ENCODE assay signal across 25 cellular contexts in the genomic region with DNA sequence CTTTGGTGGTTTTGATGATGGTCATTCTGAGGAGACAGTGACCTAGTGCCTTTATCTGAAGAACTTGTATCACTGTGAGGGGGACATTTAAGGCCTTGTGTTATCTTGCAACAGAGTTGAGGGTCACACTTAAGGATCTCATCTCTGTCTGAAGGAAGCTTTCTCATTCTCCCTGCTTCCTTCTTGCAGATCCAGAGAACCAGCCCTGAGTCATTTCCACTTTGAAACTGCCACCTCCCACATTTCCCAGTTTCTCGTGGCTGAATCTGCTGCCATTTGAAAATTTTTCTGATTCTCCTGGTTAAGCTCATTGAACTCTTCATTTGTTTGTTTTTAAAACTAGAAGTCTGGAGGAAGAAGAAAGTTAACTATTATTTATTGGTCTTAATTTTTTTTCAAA.
DNase-seq lines count a peak whose midpoint lies in the region; ATAC-seq and TF ChIP-seq lines count a peak whose summit lies in the region.
"Had no signal": no experiment of that assay in that cellular context is flagged by ENCODE, and none has a peak within 500 bp of the region (broad histone marks: within the 10 kb centered on the region; RNA-seq: fewer than 3 reads in every experiment).

No MANE protein-coding gene starts in this region.

- no peaks in the 10 kb centered on the region for H3K9me3 Mint-ChIP-seq in H9
- H3K9me3 Mint-ChIP-seq: activated CD8-positive, alpha-beta T cell treated with anti-CD3 and anti-CD28 coated beads for 36 hours had no signal

- in situ Hi-C loops in mammary epithelial cell (cut with MboI; ENCODE audit: low sequenced_read_pairs in 2 of 2) = no loop called here
- in situ Hi-C loops in astrocyte of the spinal cord (cut with HindIII; ENCODE audit: low sequenced_read_pairs) = no loop called here

- H3K18ac ChIP-seq in H9 (ENCODE audit: insufficient read length, low read depth, low read length) = no peak overlapping the region

- no peaks in the 10 kb centered on the region for H3K27me3 ChIP-seq in mammary epithelial cell (ENCODE audit: insufficient read depth, low read length)
- no peaks in the 10 kb centered on the region for H3K27me3 ChIP-seq in breast epithelium
- H3K27me3 ChIP-seq in H9 (ENCODE audit: insufficient read depth, low read length) = no peaks in the 10 kb centered on the region; the same call in 1 of the 2 replicates
- H3K27me3 ChIP-seq: heart left ventricle, neutrophil, Peyer's patch, stomach, upper lobe of right lung had no signal

- no peaks in the 10 kb centered on the region for H4K20me1 ChIP-seq in mammary epithelial cell (ENCODE audit: insufficient read depth, low read length)
- H4K20me1 ChIP-seq in H9 (ENCODE audit: control insufficient read depth, insufficient read depth, insufficient read length) = no peaks in the 10 kb centered on the region

- no peak overlapping the region for H2BK15ac ChIP-seq in H9 (ENCODE audit: low read depth, low read length)

- DNase-seq in mammary epithelial cell = no peak
- no peak for DNase-seq in breast epithelium (ENCODE audit: low spot score in 2 of 2)
- peak; percentile 49 for DNase-seq in astrocyte of the spinal cord (ENCODE audit: low read depth, low spot score)
- peak; percentile 50 for DNase-seq in iris pigment epithelial cell (ENCODE audit: low read depth)
- no peak for DNase-seq in H9
- DNase-seq in hippocampal formation (lab: John Stamatoyannopoulos, UW) = no peak
- no peak for DNase-seq in erythroblast (lab: John Stamatoyannopoulos, UW)
- DNase-seq: activated CD8-positive, alpha-beta T cell treated with anti-CD3 and anti-CD28 coated beads for 36 hours; amniotic stem cell; cerebellar nuclear complex; GF-D8; heart left ventricle; immature natural killer cell; Kasumi-1; NCI-H510A; Peyer's patch; stimulated activated CD4-positive, alpha-beta T cell treated with anti-CD3 and anti-CD28 coated beads, Interleukin-4, amount 100 ng/mL, for 4 hours; stomach; T1000; upper lobe of right lung had no signal

- H4K91ac ChIP-seq in H9 (ENCODE audit: insufficient read length, low read depth, low read length) = no peak overlapping the region

- H3K79me2 ChIP-seq in mammary epithelial cell (ENCODE audit: insufficient read depth, low read length) (no peaks in the 10 kb centered on the region), H9 (ENCODE audit: insufficient read depth, low read length) (no peaks in the 10 kb centered on the region)

- H3K4me3 ChIP-seq in mammary epithelial cell (replicated peaks in 1 of 3; ENCODE audit: insufficient read depth in 1 of 3, low read depth in 2 of 3, low read length in 3 of 3) = no peak overlapping the region
- H3K4me3 ChIP-seq in breast epithelium = no peak overlapping the region
- H3K4me3 ChIP-seq in astrocyte of the spinal cord (ENCODE audit: low read depth, low read length) = no peak overlapping the region
- H3K4me3 ChIP-seq: GM12878, heart left ventricle, Peyer's patch, stomach, upper lobe of right lung had no signal

- no peak overlapping the region for H3K4me2 ChIP-seq in mammary epithelial cell (ENCODE audit: insufficient read depth, low read depth, low read length)
- no peak overlapping the region for H3K4me2 ChIP-seq in H9 (ENCODE audit: insufficient read depth, insufficient read length, low read length)

- H3K9me3 ChIP-seq in mammary epithelial cell (replicated peaks; ENCODE audit: insufficient read depth, low read length) (no peaks in the 10 kb centered on the region), breast epithelium (no peaks in the 10 kb centered on the region), H9 (ENCODE audit: control insufficient read depth, low read depth, low read length) (no peaks in the 10 kb centered on the region)
- H3K9me3 ChIP-seq: neutrophil, Peyer's patch, stomach, upper lobe of right lung had no signal

- H2BK12ac ChIP-seq in H9 (ENCODE audit: insufficient read length, low read depth, low read length) = no peak overlapping the region

- H3K9ac ChIP-seq in mammary epithelial cell (ENCODE audit: insufficient read depth, low read length) = no peak overlapping the region
- H3K9ac ChIP-seq in H9 (ENCODE audit: extremely low read depth, insufficient read length, low read length) = no peak overlapping the region

- H2AK5ac ChIP-seq in H9 (ENCODE audit: insufficient read length, low read length) = no peak overlapping the region

- no peak overlapping the region for H2BK20ac ChIP-seq in H9 (ENCODE audit: low read depth, low read length, poor library complexity, severe bottlenecking)

- ATAC-seq in GM18520 (IDR thresholded peaks at IDR 0.05; ENCODE audit: unreplicated experiment) = no peak
- ATAC-seq: activated CD8-positive, alpha-beta T cell treated with anti-CD3 and anti-CD28 coated beads for 36 hours; esophagus mucosa; GM12878; heart left ventricle; upper lobe of right lung had no signal

- no peak overlapping the region for H4K5ac ChIP-seq in H9 (ENCODE audit: insufficient read length, low read depth, low read length)

- CTCF ChIA-PET in mammary epithelial cell (lab: Charles Lee; ENCODE audit: low non-redundant PET) = no interaction called here

- intact Hi-C loops in mammary epithelial cell (cut with micrococcal nuclease) (no loop called here), breast epithelium (cut with DNase I; ENCODE audit: low total_unique reads) (no loop called here)

- no peak overlapping the region for H3K27ac Mint-ChIP-seq in H9
- H3K27ac Mint-ChIP-seq: activated CD8-positive, alpha-beta T cell treated with anti-CD3 and anti-CD28 coated beads for 36 hours; immature natural killer cell had no signal

- H3K27ac ChIP-seq in mammary epithelial cell (ENCODE audit: insufficient read depth, low read depth, low read length) (no peak overlapping the region), breast epithelium (no peak overlapping the region), H9 (ENCODE audit: insufficient read length, low read depth, low read length) (no peak overlapping the region)
- H3K27ac ChIP-seq: neutrophil, Peyer's patch, stomach, upper lobe of right lung had no signal

- no peaks in the 10 kb centered on the region for H3K36me3 Mint-ChIP-seq in H9 (ENCODE audit: insufficient read depth in 1 of 3, low read depth in 3 of 3)
- H3K36me3 Mint-ChIP-seq: CD14-positive monocyte, immature natural killer cell had no signal

- no peak overlapping the region for H2BK120ac ChIP-seq in H9 (ENCODE audit: low read depth, low read length, poor library complexity, severe bottlenecking)

- H3K23ac ChIP-seq in H9 (ENCODE audit: insufficient read length, low read depth, low read length) = no peak overlapping the region

- no peak overlapping the region for H3K56ac ChIP-seq in H9 (ENCODE audit: insufficient read length, low read depth, low read length)

- H3K36me3 ChIP-seq in mammary epithelial cell (ENCODE audit: insufficient read depth, low read length) (no peaks in the 10 kb centered on the region), breast epithelium (no peaks in the 10 kb centered on the region)
- H3K36me3 ChIP-seq: heart left ventricle, neutrophil, Peyer's patch, stomach, upper lobe of right lung had no signal

- peaks cover 17% of the 10 kb centered on the region for H3K27me3 Mint-ChIP-seq in H9 (ENCODE audit: low read depth)
- H3K27me3 Mint-ChIP-seq: activated CD8-positive, alpha-beta T cell treated with anti-CD3 and anti-CD28 coated beads for 36 hours had no signal

- H4K8ac ChIP-seq in H9 (replicated peaks; ENCODE audit: insufficient read length, low read depth, low read length) = no peak overlapping the region

- peaks cover 0 to 13% of the 10 kb centered on the region in 2 experiments; a peak in 2 of 4 replicates for H3K4me1 Mint-ChIP-seq in H9
- H3K4me1 Mint-ChIP-seq: CD14-positive monocyte, immature natural killer cell had no signal

- no peak overlapping the region for H3T11ph ChIP-seq in H9 (ENCODE audit: low read length)

- dilution Hi-C loops in mammary epithelial cell (cut with HindIII; ENCODE audit: low sequenced_read_pairs) = no loop called here

- H3K79me1 ChIP-seq in H9 (ENCODE audit: insufficient read depth, low read depth, low read length, poor library complexity, severe bottlenecking) = no peaks in the 10 kb centered on the region

- no peak overlapping the region for H3K4ac ChIP-seq in H9 (ENCODE audit: low read depth, low read length)

- H3K4me3 Mint-ChIP-seq in H9 = no peak overlapping the region
- H3K4me3 Mint-ChIP-seq: activated CD8-positive, alpha-beta T cell treated with anti-CD3 and anti-CD28 coated beads for 36 hours; CD14-positive monocyte; immature natural killer cell had no signal

- no TSS peak for BruUV-seq in mammary epithelial cell (replicated peaks; lab: Mats Ljungman, UMichigan)

- H3K4me1 ChIP-seq in mammary epithelial cell (ENCODE audit: insufficient read depth, low read length) (peaks cover 8% of the 10 kb centered on the region), breast epithelium (peaks cover 0 to 4% of the 10 kb centered on the region in 2 donors), H9 (ENCODE audit: insufficient read depth, low read length) (no peaks in the 10 kb centered on the region; the same call in 1 of the 2 replicates)
- H3K4me1 ChIP-seq: Peyer's patch, stomach, upper lobe of right lung had no signal

- no peaks in the 10 kb centered on the region for H3K23me2 ChIP-seq in H9 (ENCODE audit: insufficient read length, low read depth, low read length, poor library complexity, severe bottlenecking)

- no peak overlapping the region for H2BK5ac ChIP-seq in H9 (ENCODE audit: insufficient read length, low read length)

- peak overlapping the region; percentile 12 for H2AFZ ChIP-seq in mammary epithelial cell (ENCODE audit: low read depth, low read length)
- H2AFZ ChIP-seq in H9 (ENCODE audit: low read length) = no peak overlapping the region

- no peak for TF ChIP-seq CTCF in mammary epithelial cell (conservative IDR thresholded peaks at IDR 0.05 in 1 of 2, IDR thresholded peaks at IDR 0.05 in 1 of 2; ENCODE audit: extremely low read depth in 1 of 2, insufficient read depth in 1 of 2, low read depth in 1 of 2, low read length in 2 of 2)
- no peak for TF ChIP-seq CTCF in breast epithelium (IDR thresholded peaks at IDR 0.05)
- no peak for TF ChIP-seq CTCF in astrocyte of the spinal cord (IDR thresholded peaks at IDR 0.05; ENCODE audit: low read depth, low read length)
- no peak for TF ChIP-seq CTCF in H9 (conservative IDR thresholded peaks at IDR 0.05)

- TF ChIP-seq POLR2A in breast epithelium (IDR thresholded peaks at IDR 0.05) = no peak
- no peak for TF ChIP-seq POLR2A in erythroblast (IDR thresholded peaks at IDR 0.05; ENCODE audit: low read length)

- no peak overlapping the region for H3K14ac ChIP-seq in H9 (ENCODE audit: insufficient read depth, low read length)

- WGBS in mammary epithelial cell (ENCODE audit: low coverage, missing lambda C conversion rate) = 83% methylated on average over 1 of the region's 1 CpG
- no CpG with 5 or more reads among the region's 1 CpG for WGBS in H9 (ENCODE audit: extremely low coverage, insufficient read length, low lambda C conversion rate)

Comparison
In these comparisons a context has a peak if more than half of its experiments do, and no peak if none do; other contexts are left out.
1. DNase-seq: peak in astrocyte of the spinal cord (single experiment) and iris pigment epithelial cell (single experiment); none in mammary epithelial cell (single experiment), breast epithelium (0 of 2), H9 (single experiment), hippocampal formation (0 of 2) and erythroblast (0 of 2).